Comparison of ENCODE assay signal across 11 cellular contexts in the genomic region with DNA sequence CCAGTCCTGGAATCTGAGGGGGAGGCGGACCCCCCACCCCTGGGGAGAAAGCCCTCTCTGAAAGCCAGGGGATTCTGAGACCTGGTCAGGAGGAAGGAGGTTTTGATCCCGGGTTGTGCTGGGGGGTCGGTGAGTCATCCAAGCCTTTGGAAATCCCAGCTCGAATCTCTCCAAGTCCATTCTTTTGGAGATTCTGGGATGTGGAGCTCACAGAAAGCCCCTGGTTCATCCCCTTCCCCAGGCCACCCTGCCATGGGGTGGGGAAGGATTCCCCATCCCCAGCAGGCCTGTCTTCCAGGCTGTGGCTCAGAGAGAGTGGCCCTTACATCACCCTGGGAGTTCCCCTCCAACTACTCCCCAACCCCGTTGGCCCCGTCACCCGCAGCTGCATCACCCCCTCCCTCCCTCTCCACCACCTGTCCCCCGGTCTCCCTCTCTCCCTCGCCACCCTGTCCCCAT. TPM values are rescaled to one million over a fixed set of nuclear protein-coding genes. Genes with fewer than 3 reads are reported as not detected.
DNase-seq lines count a peak whose midpoint lies in the region; ATAC-seq, FAIRE-seq and TF ChIP-seq lines count a peak whose summit lies in the region.
"Had no signal": no experiment of that assay in that cellular context is flagged by ENCODE, and none has a peak within 500 bp of the region (broad histone marks: within the 10 kb centered on the region; RNA-seq: fewer than 3 reads in every experiment).

No MANE protein-coding gene starts in this region.

- peaks cover 50% of the 10 kb centered on the region for H3K4me1 Mint-ChIP-seq in nephron progenitor cell

- POLR2A ChIA-PET in A549 (lab: Yijun Ruan, JAX): interaction anchor here (0.7 to 2.3 kb wide), 2 partner anchors 12 to 14 kb away, joined by 4 to 11 read pairs; partner anchors contain the start of gene TNFAIP2

- ATAC-seq in A549 (peak; percentile 1 to 11; a peak in 3 of 6 replicates), GM18868 (IDR thresholded peaks at IDR 0.05; ENCODE audit: unreplicated experiment) (peak; percentile 52)

- H3K27me3 ChIP-seq in esophagus squamous epithelium: peaks cover 5 to 18% (median 7%) of the 10 kb centered on the region in 4 donors
- H3K27me3 ChIP-seq in suprapubic skin: peaks cover 15% of the 10 kb centered on the region

- H3K9me3 Mint-ChIP-seq in nephron progenitor cell: no peaks in the 10 kb centered on the region
- H3K9me3 Mint-ChIP-seq: activated naive CD8-positive, alpha-beta T cell treated with anti-CD3 and anti-CD28 coated beads, Interleukin-2, amount 10 ng/mL, durations not matched to agents 7 days and 5 days had no signal

- H3K36me3 Mint-ChIP-seq in nephron progenitor cell (ENCODE audit: low read depth): no peaks in the 10 kb centered on the region
- H3K36me3 Mint-ChIP-seq: activated naive CD8-positive, alpha-beta T cell treated with anti-CD3 and anti-CD28 coated beads, Interleukin-2, amount 10 ng/mL, durations not matched to agents 7 days and 5 days had no signal

- no peak overlapping the region for H3K4me3 Mint-ChIP-seq in nephron progenitor cell
- H3K4me3 Mint-ChIP-seq: activated naive CD8-positive, alpha-beta T cell treated with anti-CD3 and anti-CD28 coated beads, Interleukin-2, amount 10 ng/mL, durations not matched to agents 7 days and 5 days had no signal

- intact Hi-C loops in esophagus squamous epithelium (cut with DNase I): loop anchor here (10.0 kb wide), 1 partner anchor 76 kb away; no protein-coding TSS in a partner anchor

- H3K4me3 ChIP-seq in A549 (peak overlapping the region; percentile 28), esophagus squamous epithelium (no peak overlapping the region), suprapubic skin (no peak overlapping the region)

- TF ChIP-seq CTCF in A549 (IDR thresholded peaks at IDR 0.05) (no peak), esophagus squamous epithelium (IDR thresholded peaks at IDR 0.05) (no peak), suprapubic skin (IDR thresholded peaks at IDR 0.05) (no peak), nephron progenitor cell (IDR thresholded peaks at IDR 0.05) (no peak)

- TF ChIP-seq POLR2A in A549 (IDR thresholded peaks at IDR 0.05; ENCODE audit: low read length) (no peak), esophagus squamous epithelium (IDR thresholded peaks at IDR 0.05) (no peak), suprapubic skin (IDR thresholded peaks at IDR 0.05) (no peak)

- CTCF ChIA-PET in A549 (lab: Yijun Ruan, JAX): interaction anchor here (1.0 to 2.3 kb wide), 9 partner anchors 11 to 184 kb away, joined by 3 to 16 read pairs (median 4); no protein-coding TSS in a partner anchor

- DNase-seq in A549 (ENCODE audit: low read depth in 1 of 2, low spot score in 1 of 2) (peak in 1 of 2 experiments; percentile 81), MV-4-11 (lab: John Stamatoyannopoulos, UW) (peak; percentile 29), esophagus squamous epithelium (lab: John Stamatoyannopoulos, UW) (no peak), suprapubic skin (ENCODE audit: low spot score in 2 of 2) (no peak), nephron progenitor cell (no peak), medulla oblongata (ENCODE audit: extremely low spot score) (no peak), NCI-H2081 treated with DMSO at 0.1 percent for 48 hours (lab: John Stamatoyannopoulos, UW) (no peak)
- DNase-seq: activated naive CD8-positive, alpha-beta T cell treated with anti-CD3 and anti-CD28 coated beads, Interleukin-2, amount 10 ng/mL, durations not matched to agents 7 days and 5 days; kidney glomerular epithelial cell; NCI-H2081 had no signal

- FAIRE-seq in A549 (lab: Jason Lieb, UNC): no peak

- WGBS in A549 (ENCODE audit: missing lambda C conversion rate): 7% methylated on average over 4 of the region's 9 CpGs
- WGBS in esophagus squamous epithelium, 2 donors: 2% methylated on average over 4 of the region's 9 CpGs; no CpG with 5 or more reads in 1 of the 2 donors
- 33% methylated on average over 9 of the region's 9 CpGs for WGBS in suprapubic skin

- TF ChIP-seq EP300 in A549 (IDR thresholded peaks at IDR 0.05): no peak; a peak in 1 of 5 replicates
- TF ChIP-seq EP300 in suprapubic skin (IDR thresholded peaks at IDR 0.05): no peak

- no peak overlapping the region for H3K27ac Mint-ChIP-seq in nephron progenitor cell
- H3K27ac Mint-ChIP-seq: activated naive CD8-positive, alpha-beta T cell treated with anti-CD3 and anti-CD28 coated beads, Interleukin-2, amount 10 ng/mL, durations not matched to agents 7 days and 5 days had no signal

- peaks cover 87% of the 10 kb centered on the region for H3K4me1 ChIP-seq in A549
- peaks cover 48 to 70% (median 54%) of the 10 kb centered on the region in 3 donors for H3K4me1 ChIP-seq in esophagus squamous epithelium
- peaks cover 51% of the 10 kb centered on the region for H3K4me1 ChIP-seq in suprapubic skin

- H3K27me3 Mint-ChIP-seq in nephron progenitor cell (ENCODE audit: low read depth, poor library complexity): peaks cover 26% of the 10 kb centered on the region

- peak overlapping the region; percentile 94 for H3K27ac ChIP-seq in A549
- H3K27ac ChIP-seq in esophagus squamous epithelium: peak overlapping the region in 3 of 4 donors; percentile 18 to 58 (median 46)
- H3K27ac ChIP-seq in suprapubic skin: no peak overlapping the region

- no peaks in the 10 kb centered on the region for H3K36me3 ChIP-seq in esophagus squamous epithelium
- no peaks in the 10 kb centered on the region for H3K36me3 ChIP-seq in suprapubic skin

- TF ChIP-seq RAD21 in A549 (conservative IDR thresholded peaks at IDR 0.05 in 1 of 2, IDR thresholded peaks at IDR 0.05 in 1 of 2): no peak

- H3K9me3 ChIP-seq in A549 (no peaks in the 10 kb centered on the region), esophagus squamous epithelium (no peaks in the 10 kb centered on the region), suprapubic skin (no peaks in the 10 kb centered on the region)

- H3K4me2 ChIP-seq in A549: peak overlapping the region; percentile 79

TF ChIP-seq in A549, 52 proteins besides CTCF, POLR2A, EP300 and RAD21:
- TF ChIP-seq EHF (CRISPR knock-in tag; IDR thresholded peaks at IDR 0.05): no peak
- TF ChIP-seq FOSL2 (IDR thresholded peaks at IDR 0.05): no peak
- TF ChIP-seq FOSL2 (CRISPR knock-in tag; IDR thresholded peaks at IDR 0.05): peak; percentile 89
- no peak for TF ChIP-seq RARB (CRISPR knock-in tag; IDR thresholded peaks at IDR 0.05)
- TF ChIP-seq JUNB (IDR thresholded peaks at IDR 0.05): peak; percentile 23; the same call in 1 of the 2 replicates
- 0 out of 5 replicates have a peak, but pooled peaks of 1 of the 2 experiments have one; percentile 18 for TF ChIP-seq JUN (IDR thresholded peaks at IDR 0.05)
- TF ChIP-seq HEYL (CRISPR knock-in tag; IDR thresholded peaks at IDR 0.05): no peak
- no peak for TF ChIP-seq SREBF2 (IDR thresholded peaks at IDR 0.05)
- 0 out of 2 replicates have a peak, but pooled peaks have one; percentile 3 for TF ChIP-seq HOXB5 (CRISPR knock-in tag; IDR thresholded peaks at IDR 0.05)
- TF ChIP-seq CHD2 (IDR thresholded peaks at IDR 0.05; ENCODE audit: low read length, partially characterized antibody): no peak
TF ChIP-seq in A549: peak in this region for 4.

RNA-seq across cellular contexts. Expression of gene EXOC3L4, which starts 14.3 kb away (rescaled TPM):
- polyA plus RNA-seq in A549 (2011; rRNA removed) (0.94 and 1.5 TPM in 2 replicates), A549 (2017; fragmentation: RNase III; extraction: RNeasy Plus Mini Kit Qiagen cat#74134 plus additional on column Dnase treatment) (4.3 to 4.9 TPM (median 4.7 TPM) in 3 replicates)
- polyA plus RNA-seq in A549 (2012; cell fraction: cytosol; rRNA removed): 4.3 and 7.2 TPM in 2 replicates
- polyA plus RNA-seq in A549 (2012; cell fraction: nucleus; rRNA removed): 15.2 and 17.0 TPM in 2 replicates
- polyA minus RNA-seq in A549 (2011; rRNA and poly(A)+ RNA removed): 1.2 and 2.7 TPM in 2 replicates
- total RNA-seq in esophagus squamous epithelium (under 1 TPM in 1 of 4 donors, not detected in 3; 1.00 TPM), suprapubic skin (1 to 10 TPM in 1 of 4 donors, not detected in 3; 1.5 TPM)
- total RNA-seq: activated naive CD8-positive, alpha-beta T cell treated with anti-CD3 and anti-CD28 coated beads, Interleukin-2, amount 10 ng/mL, durations not matched to agents 7 days and 5 days had no signal

RNA-seq across cellular contexts. Expression of gene TNFAIP2, which starts 14.5 kb away (rescaled TPM):
- polyA plus RNA-seq in A549 (2011; rRNA removed): 222 and 249 TPM in 2 replicates
- 330 and 432 TPM in 2 replicates for polyA plus RNA-seq in A549 (2012; cell fraction: cytosol; rRNA removed)
- 944 and 1,061 TPM in 2 replicates for polyA plus RNA-seq in A549 (2012; cell fraction: nucleus; rRNA removed)
- polyA plus RNA-seq in A549 (2017; fragmentation: RNase III; extraction: RNeasy Plus Mini Kit Qiagen cat#74134 plus additional on column Dnase treatment): 254 to 344 TPM (median 332 TPM) in 3 replicates
- 229 and 304 TPM in 2 replicates for polyA minus RNA-seq in A549 (2011; rRNA and poly(A)+ RNA removed)
- 100 to 1,000 TPM in 3 of 4 donors, 10 to 100 TPM in 1; 36.6 to 163 (median 130) TPM for total RNA-seq in esophagus squamous epithelium
- total RNA-seq in suprapubic skin: 10 to 100 TPM; 11.9 to 23.3 (median 16.4) TPM

RNA-seq across cellular contexts. Expression of gene LBHD2, which starts 24.8 kb away (rescaled TPM):
- polyA plus RNA-seq in A549 (2011; rRNA removed): not detected in 2 replicates
- 0.06 and 0.08 TPM in 2 replicates for polyA plus RNA-seq in A549 (2012; cell fraction: cytosol; rRNA removed)
- polyA plus RNA-seq in A549 (2012; cell fraction: nucleus; rRNA removed): not detected in 2 replicates
- not detected in 3 replicates for polyA plus RNA-seq in A549 (2017; fragmentation: RNase III; extraction: RNeasy Plus Mini Kit Qiagen cat#74134 plus additional on column Dnase treatment)
- polyA minus RNA-seq in A549 (2011; rRNA and poly(A)+ RNA removed): not detected in 2 replicates
- 1 to 10 TPM in 1 of 4 donors, not detected in 3; 1.1 TPM for total RNA-seq in esophagus squamous epithelium
- total RNA-seq in suprapubic skin: not detected
- total RNA-seq: activated naive CD8-positive, alpha-beta T cell treated with anti-CD3 and anti-CD28 coated beads, Interleukin-2, amount 10 ng/mL, durations not matched to agents 7 days and 5 days had no signal

RNA-seq across cellular contexts. Expression of gene CDC42BPB, which starts 51.4 kb away (rescaled TPM):
- 57.1 and 105 TPM in 2 replicates for polyA plus RNA-seq in A549 (2011; rRNA removed)
- polyA plus RNA-seq in A549 (2012; cell fraction: cytosol; rRNA removed): 72.4 and 91.1 TPM in 2 replicates
- polyA plus RNA-seq in A549 (2012; cell fraction: nucleus; rRNA removed): 197 and 207 TPM in 2 replicates
- polyA plus RNA-seq in A549 (2017; fragmentation: RNase III; extraction: RNeasy Plus Mini Kit Qiagen cat#74134 plus additional on column Dnase treatment): 56.0 to 56.4 TPM (median 56.0 TPM) in 3 replicates
- 176 and 179 TPM in 2 replicates for polyA minus RNA-seq in A549 (2011; rRNA and poly(A)+ RNA removed)
- total RNA-seq in esophagus squamous epithelium: 10 to 100 TPM; 43.7 to 98.2 (median 81.2) TPM
- total RNA-seq in suprapubic skin: 100 to 1,000 TPM; 105 to 178 (median 107) TPM
